Comparison of ENCODE assay signal across 16 cellular contexts in genomic region chr5:143677403-143677802, GRCh38.
DNase-seq lines count a peak whose midpoint lies in the region; ATAC-seq and TF ChIP-seq lines count a peak whose summit lies in the region.
"Had no signal": no experiment of that assay in that cellular context is flagged by ENCODE, and none has a peak within 500 bp of the region (broad histone marks: within the 10 kb centered on the region; RNA-seq: fewer than 3 reads in every experiment).

No MANE protein-coding gene starts in this region.

- peak overlapping the region; percentile 24 for H3K27ac Mint-ChIP-seq in mesothelial cell of epicardium
- H3K27ac Mint-ChIP-seq: B cell; CD8-positive, alpha-beta T cell; HFFc6 had no signal

- peaks cover 39% of the 10 kb centered on the region for H3K4me1 Mint-ChIP-seq in mesothelial cell of epicardium

- no peak overlapping the region for H3K4me3 Mint-ChIP-seq in mesothelial cell of epicardium
- H3K4me3 Mint-ChIP-seq: B cell; CD8-positive, alpha-beta T cell; HFFc6 had no signal

- 76% methylated on average over 6 of the region's 6 CpGs for WGBS in right cardiac atrium
- WGBS in thyroid gland, 2 donors: 92 to 96% methylated on average over 6 of the region's 6 CpGs

- H3K36me3 ChIP-seq in thyroid gland: no peaks in the 10 kb centered on the region
- no peaks in the 10 kb centered on the region for H3K36me3 ChIP-seq in breast epithelium
- H3K36me3 ChIP-seq: BLaER1 treated with 17β-estradiol and CSF1 and Interleukin-3, amounts not matched to agents 10 nM and 100 nM had no signal

- H3K9me3 ChIP-seq in right cardiac atrium (ENCODE audit: control insufficient read depth, low read length) (no peaks in the 10 kb centered on the region), thyroid gland (no peaks in the 10 kb centered on the region), breast epithelium (no peaks in the 10 kb centered on the region)
- H3K9me3 ChIP-seq: BLaER1 treated with 17β-estradiol and CSF1 and Interleukin-3, amounts not matched to agents 10 nM and 100 nM had no signal

- TF ChIP-seq CTCF in mesothelial cell of epicardium (IDR thresholded peaks at IDR 0.05; ENCODE audit: unreplicated experiment) (no peak), thyroid gland (IDR thresholded peaks at IDR 0.05) (no peak), breast epithelium (IDR thresholded peaks at IDR 0.05) (no peak)

- ATAC-seq in right cardiac atrium (no peak), Right ventricle myocardium inferior (no peak), HG02642 (IDR thresholded peaks at IDR 0.05; ENCODE audit: poor library complexity, unreplicated experiment) (no peak)
- ATAC-seq: CD8-positive, alpha-beta T cell; HCT116 had no signal

- no peak for TF ChIP-seq POLR2A in thyroid gland (IDR thresholded peaks at IDR 0.05)
- TF ChIP-seq POLR2A in breast epithelium (IDR thresholded peaks at IDR 0.05): no peak

- H3K4me1 ChIP-seq in right cardiac atrium (ENCODE audit: control insufficient read depth, insufficient read depth, low read length): peaks cover 1% of the 10 kb centered on the region
- peaks cover 23 to 54% of the 10 kb centered on the region in 2 donors for H3K4me1 ChIP-seq in thyroid gland
- no peaks in the 10 kb centered on the region for H3K4me1 ChIP-seq in breast epithelium
- H3K4me1 ChIP-seq: BLaER1 treated with 17β-estradiol and CSF1 and Interleukin-3, amounts not matched to agents 10 nM and 100 nM had no signal

- H3K27me3 ChIP-seq in right cardiac atrium (ENCODE audit: control insufficient read depth, insufficient read depth) (no peaks in the 10 kb centered on the region), thyroid gland (no peaks in the 10 kb centered on the region), breast epithelium (peaks cover 0 to under 1% of the 10 kb centered on the region in 2 donors)
- H3K27me3 ChIP-seq: BLaER1 treated with 17β-estradiol and CSF1 and Interleukin-3, amounts not matched to agents 10 nM and 100 nM had no signal

- H3K4me3 ChIP-seq in right cardiac atrium (ENCODE audit: low read length): no peak overlapping the region
- no peak overlapping the region for H3K4me3 ChIP-seq in thyroid gland (replicated peaks in 1 of 3)
- no peak overlapping the region for H3K4me3 ChIP-seq in breast epithelium
- H3K4me3 ChIP-seq: BLaER1 treated with 17β-estradiol and CSF1 and Interleukin-3, amounts not matched to agents 10 nM and 100 nM had no signal

- H3K36me3 Mint-ChIP-seq in mesothelial cell of epicardium: no peaks in the 10 kb centered on the region
- H3K36me3 Mint-ChIP-seq: CD8-positive, alpha-beta T cell had no signal

- peak overlapping the region; percentile 42 for H3K27ac ChIP-seq in right cardiac atrium (ENCODE audit: low read length)
- H3K27ac ChIP-seq in thyroid gland: peak overlapping the region; percentile 7 to 26 (median 18)
- H3K27ac ChIP-seq in breast epithelium: no peak overlapping the region
- H3K27ac ChIP-seq: BLaER1 treated with 17β-estradiol and CSF1 and Interleukin-3, amounts not matched to agents 10 nM and 100 nM had no signal

- no peaks in the 10 kb centered on the region for H3K27me3 Mint-ChIP-seq in mesothelial cell of epicardium (ENCODE audit: low read depth)
- H3K27me3 Mint-ChIP-seq: B cell had no signal

- intact Hi-C loops in right cardiac atrium (cut with DNase I): no loop called here
- intact Hi-C loops in Right ventricle myocardium inferior (cut with DNase I): no loop called here
- intact Hi-C loops in thyroid gland (cut with DNase I): no loop called here
- intact Hi-C loops in breast epithelium (cut with DNase I; ENCODE audit: low total_unique reads): no loop called here

- DNase-seq in right cardiac atrium (no peak), Right ventricle myocardium inferior (ENCODE audit: missing footprints) (no peak), mesothelial cell of epicardium (ENCODE audit: low spot score in 2 of 2, unreplicated experiment in 2 of 2) (no peak), thyroid gland (no peak), breast epithelium (ENCODE audit: low spot score in 2 of 2) (no peak), cerebellar nuclear complex (lab: John Stamatoyannopoulos, UW) (no peak)
- DNase-seq: 8988T; CD8-positive, alpha-beta T cell; GF-D8; GOT3; H7; HFFc6 had no signal

- H3K9me3 Mint-ChIP-seq in mesothelial cell of epicardium: peaks cover 10% of the 10 kb centered on the region
- H3K9me3 Mint-ChIP-seq: CD8-positive, alpha-beta T cell; HFFc6 had no signal

Comparison
In these comparisons a context has a peak if more than half of its experiments do, and no peak if none do; other contexts are left out.
1. H3K27ac ChIP-seq: peak in right cardiac atrium (single experiment) and thyroid gland (3 of 3); none in breast epithelium (0 of 2).